In the genomic region with DNA sequence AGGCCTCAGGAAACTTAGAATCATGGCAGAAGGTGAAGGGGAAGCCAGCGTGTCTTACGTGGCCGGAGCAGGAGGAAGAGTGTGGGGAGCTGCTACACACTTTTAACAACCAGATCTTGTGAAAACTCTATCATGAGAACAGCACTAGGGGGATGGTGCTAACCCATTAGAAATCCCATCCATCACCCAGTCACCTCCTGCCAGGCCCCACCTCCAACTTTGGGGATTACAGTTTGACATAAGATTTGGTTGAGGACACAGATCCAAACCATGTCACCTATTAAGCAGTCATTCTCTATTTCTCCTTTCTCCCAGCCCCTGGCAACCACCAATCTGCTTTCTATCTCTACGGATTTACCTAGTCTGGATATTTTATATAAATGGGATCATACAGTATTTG, we compare ENCODE assay signal across 25 cellular contexts.
"Had no signal": no experiment of that assay in that cellular context is flagged by ENCODE, and none has a peak within 500 bp of the region (broad histone marks: within the 10 kb centered on the region; RNA-seq: fewer than 3 reads in every experiment).

No MANE protein-coding gene starts in this region.

- H3K9me3 Mint-ChIP-seq: activated naive CD4-positive, alpha-beta T cell treated with anti-CD3 and anti-CD28 coated beads, Interleukin-2, amount 50 U/mL, for 72 hours; nephron progenitor cell had no signal

- DNase-seq: activated CD4-positive, alpha-beta T cell treated with anti-CD3 and anti-CD28 coated beads for 1 hour; activated CD4-positive, alpha-beta T cell treated with anti-CD3 and anti-CD28 coated beads, Interleukin-2, amount 10 ng/mL, durations not matched to agents 7 days and 5 days; activated CD8-positive, alpha-beta memory T cell treated with anti-CD3 and anti-CD28 coated beads, Interleukin-2, amount 10 ng/mL, durations not matched to agents 7 days and 5 days; activated CD8-positive, alpha-beta T cell treated with anti-CD3 and anti-CD28 coated beads, Interleukin-2, amount 10 ng/mL, durations not matched to agents 7 days and 5 days; activated T-cell treated with anti-CD3 and anti-CD28 coated beads, Interleukin-2, amount 50 U/mL, for 48 hours; anterior cingulate cortex; colonic mucosa; effector CD8-positive, alpha-beta T cell; esophagus squamous epithelium; foreskin melanocyte; left lung; lower lobe of right lung; mesendoderm; mucosa of descending colon; nephron progenitor cell; pancreas; retina; stimulated activated CD4-positive, alpha-beta T cell treated with anti-CD3 and anti-CD28 coated beads, Interleukin-12 subunit alpha, Interleukin-12 subunit beta, amount 100 ng/mL, for 4 hours; stimulated activated CD4-positive, alpha-beta T cell treated with anti-CD3 and anti-CD28 coated beads, Interleukin-4, amount 100 ng/mL, for 1 hour; stimulated activated naive CD8-positive, alpha-beta T cell treated with anti-CD3 and anti-CD28 coated beads, Interleukin-15, Interleukin-2, amounts not matched to agents 100 U/mL and 50 U/mL, for 24 hours; testis; transverse colon had no signal

- ATAC-seq: activated CD8-positive, alpha-beta memory T cell treated with anti-CD3 and anti-CD28 coated beads, Interleukin-2, amount 10 ng/mL, durations not matched to agents 7 days and 5 days; activated CD8-positive, alpha-beta T cell treated with anti-CD3 and anti-CD28 coated beads, Interleukin-2, amount 10 ng/mL, durations not matched to agents 7 days and 5 days; activated naive CD4-positive, alpha-beta T cell treated with anti-CD3 and anti-CD28 coated beads, Interleukin-2, amount 50 U/mL, for 72 hours; left lung; lower lobe of right lung; mucosa of descending colon; pancreas; sciatic nerve; stimulated activated naive CD8-positive, alpha-beta T cell treated with anti-CD3 and anti-CD28 coated beads, Interleukin-15, Interleukin-2, amounts not matched to agents 100 U/mL and 50 U/mL, for 24 hours had no signal

- H3K27ac Mint-ChIP-seq: activated CD4-positive, alpha-beta T cell treated with anti-CD3 and anti-CD28 coated beads, Interleukin-2, amount 10 ng/mL, durations not matched to agents 7 days and 5 days; activated CD8-positive, alpha-beta memory T cell treated with anti-CD3 and anti-CD28 coated beads, Interleukin-2, amount 10 ng/mL, durations not matched to agents 7 days and 5 days; activated CD8-positive, alpha-beta T cell treated with anti-CD3 and anti-CD28 coated beads, Interleukin-2, amount 10 ng/mL, durations not matched to agents 7 days and 5 days; activated naive CD4-positive, alpha-beta T cell treated with anti-CD3 and anti-CD28 coated beads, Interleukin-2, amount 50 U/mL, for 72 hours; activated T-helper 2 cell treated with anti-CD3 and anti-CD28 coated beads, Interferon-gamma antibody, Interleukin-2, Interleukin-4, amounts not matched to agents 10 μg/mL and 5 μg/mL and 100 μg/mL, durations not matched to agents 14 hours and 24 hours and 36 hours; nephron progenitor cell had no signal

- H3K36me3 Mint-ChIP-seq: activated naive CD4-positive, alpha-beta T cell treated with anti-CD3 and anti-CD28 coated beads, Interleukin-2, amount 50 U/mL, for 72 hours had no signal

- H3K4me1 Mint-ChIP-seq: activated CD4-positive, alpha-beta T cell treated with anti-CD3 and anti-CD28 coated beads, Interleukin-2, amount 10 ng/mL, durations not matched to agents 7 days and 5 days; activated CD8-positive, alpha-beta memory T cell treated with anti-CD3 and anti-CD28 coated beads, Interleukin-2, amount 10 ng/mL, durations not matched to agents 7 days and 5 days; nephron progenitor cell had no signal

- H3K27me3 Mint-ChIP-seq: activated CD4-positive, alpha-beta T cell treated with anti-CD3 and anti-CD28 coated beads, Interleukin-2, amount 10 ng/mL, durations not matched to agents 7 days and 5 days; activated CD8-positive, alpha-beta memory T cell treated with anti-CD3 and anti-CD28 coated beads, Interleukin-2, amount 10 ng/mL, durations not matched to agents 7 days and 5 days had no signal

- H3K4me3 Mint-ChIP-seq: activated CD4-positive, alpha-beta T cell treated with anti-CD3 and anti-CD28 coated beads, Interleukin-2, amount 10 ng/mL, durations not matched to agents 7 days and 5 days; activated CD8-positive, alpha-beta memory T cell treated with anti-CD3 and anti-CD28 coated beads, Interleukin-2, amount 10 ng/mL, durations not matched to agents 7 days and 5 days; activated CD8-positive, alpha-beta T cell treated with anti-CD3 and anti-CD28 coated beads, Interleukin-2, amount 10 ng/mL, durations not matched to agents 7 days and 5 days; nephron progenitor cell had no signal
